Comparison of ENCODE assay signal across 1 cellular context in genomic region chr21:28893687-28894086, GRCh38.
TF ChIP-seq lines count a peak whose summit lies in the region.

No MANE protein-coding gene starts in this region.

TF ChIP-seq in GM23338, 12 proteins besides CTCF, POLR2A, EP300 and RAD21 (continued from another document):
- TF ChIP-seq REST (IDR thresholded peaks at IDR 0.05; ENCODE audit: unreplicated experiment) (no peak), CREB1 (CRISPR knock-in tag; IDR thresholded peaks at IDR 0.05; ENCODE audit: low read depth) (no peak)
